9 cellular contexts compared by ENCODE assay signal in the genomic region with DNA sequence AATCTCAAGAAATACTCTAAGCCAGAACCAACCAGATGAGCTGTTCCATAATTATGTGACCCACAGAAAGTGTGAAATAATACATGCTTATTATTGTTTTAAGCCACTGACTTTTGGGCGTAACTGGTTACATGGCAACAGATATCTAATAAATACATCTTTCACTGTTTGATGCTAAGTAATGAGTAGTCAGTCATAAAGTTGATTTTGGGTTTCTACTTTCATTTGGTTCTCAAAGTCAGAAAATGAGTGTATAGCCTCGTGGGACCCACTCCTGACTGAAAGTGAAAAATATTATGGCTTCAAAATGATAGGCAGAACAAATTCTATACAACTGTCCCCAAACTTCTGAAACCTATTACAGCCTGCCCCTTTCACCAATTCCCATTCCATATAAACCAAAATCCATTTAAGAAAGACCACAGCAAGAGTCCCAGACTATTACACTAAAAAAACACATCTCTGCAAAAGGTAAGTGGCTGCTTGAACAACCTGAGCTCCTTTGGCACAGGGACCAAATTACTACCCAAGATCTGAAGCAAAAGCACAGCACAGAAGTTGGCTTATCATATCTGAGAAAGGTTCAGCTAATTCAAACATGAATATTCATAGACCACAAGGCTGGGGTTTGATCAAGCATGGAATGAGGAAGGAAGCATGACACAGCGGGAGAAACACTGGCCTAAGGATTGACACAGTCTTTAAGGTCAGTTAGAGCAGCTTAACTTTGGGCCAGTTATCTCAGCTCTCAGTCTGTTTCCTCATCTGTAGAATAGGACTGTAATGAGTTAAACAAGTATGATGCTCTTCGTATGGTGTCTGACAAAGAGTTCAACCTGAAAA.
A peak's percentile ranks its signal among the peaks of the same experiment; 100 is the strongest.
DNase-seq lines count a peak whose midpoint lies in the region; ATAC-seq, FAIRE-seq and TF ChIP-seq lines count a peak whose summit lies in the region.
"Had no signal": no experiment of that assay in that cellular context is flagged by ENCODE, and none has a peak within 500 bp of the region (broad histone marks: within the 10 kb centered on the region; RNA-seq: fewer than 3 reads in every experiment).

No MANE protein-coding gene starts in this region.

- TF ChIP-seq EP300 in K562 (IDR thresholded peaks at IDR 0.05; ENCODE audit: low read length) = no peak

- no peak overlapping the region for H3K4me2 ChIP-seq in K562 (ENCODE audit: insufficient read depth, low read length)

- peaks cover 63% of the 10 kb centered on the region for H3K36me3 ChIP-seq in ACC112 (ENCODE audit: insufficient read depth, low read length)
- H3K36me3 ChIP-seq in K562 (ENCODE audit: control insufficient read depth, insufficient read depth, low read length) = no peaks in the 10 kb centered on the region

- H3K79me2 ChIP-seq in ACC112 (ENCODE audit: control insufficient read depth, insufficient read depth, low read length, unreplicated experiment) (peaks cover 10% of the 10 kb centered on the region), K562 (ENCODE audit: control insufficient read depth, insufficient read depth, low read length) (no peaks in the 10 kb centered on the region)

- H3K4me1 ChIP-seq in ACC112 (ENCODE audit: control insufficient read depth, insufficient read depth, low read length, unreplicated experiment) = peaks cover 10% of the 10 kb centered on the region
- H3K4me1 ChIP-seq in K562 (replicated peaks in 1 of 2; ENCODE audit: control insufficient read depth in 2 of 2, insufficient read depth in 2 of 2, low read length in 2 of 2) = no peaks in the 10 kb centered on the region; a peak in 1 of 5 replicates

- BruUV-seq in K562 (replicated peaks; lab: Mats Ljungman, UMichigan) = no TSS peak

- H3K9ac ChIP-seq in K562 (ENCODE audit: insufficient read depth in 1 of 2, low read depth in 2 of 2, low read length in 2 of 2) = no peak overlapping the region

- H3K9me3 ChIP-seq in K562 (replicated peaks; ENCODE audit: control insufficient read depth, insufficient read depth, low read depth, low read length) = no peaks in the 10 kb centered on the region

- POLR2A ChIA-PET in K562 (lab: Yijun Ruan, JAX) (interaction anchor here (0.8 kb wide), 1 partner anchor 18 kb away, joined by 3 read pairs; no protein-coding TSS in a partner anchor), HEK293T (lab: Yijun Ruan, JAX) (interaction anchor here (1.0 kb wide), 1 partner anchor 88 kb away, joined by 3 read pairs; the partner anchor contains the start of gene CBR4)

- H4K20me1 ChIP-seq in K562 (replicated peaks; ENCODE audit: control insufficient read depth, insufficient read depth, low read length) = no peaks in the 10 kb centered on the region

- no peaks in the 10 kb centered on the region for H3K9me1 ChIP-seq in K562 (ENCODE audit: control insufficient read depth, insufficient read depth, low read length)

- H2AFZ ChIP-seq in ACC112 (ENCODE audit: low read length, unreplicated experiment) (no peak overlapping the region), K562 (ENCODE audit: low read depth, low read length) (no peak overlapping the region)

- in situ Hi-C loops in K562 (cut with MboI) = no loop called here

- intact Hi-C loops in K562 (cut with micrococcal nuclease) = no loop called here

- CTCF ChIA-PET in K562 (lab: Yijun Ruan, JAX; ENCODE audit: low intra/inter-chr PET ratio) = no interaction called here
- CTCF ChIA-PET in HEK293T (lab: Yijun Ruan, JAX) = no interaction called here

- TF ChIP-seq CTCF in K562 (IDR thresholded peaks at IDR 0.05 in 2 of 3, conservative IDR thresholded peaks at IDR 0.05 in 1 of 3; ENCODE audit: insufficient read depth in 2 of 3, low read depth in 1 of 3, low read length in 3 of 3) = no peak

- ATAC-seq in GM19328 (IDR thresholded peaks at IDR 0.05; ENCODE audit: unreplicated experiment) (peak; percentile 43), HG03135 (IDR thresholded peaks at IDR 0.05; ENCODE audit: unreplicated experiment) (peak; percentile 55), K562 (no peak)

- FAIRE-seq in K562 (lab: Jason Lieb, UNC) = peak; percentile 11

- peak in 1 of 4 experiments; percentile 7 for DNase-seq in K562 (ENCODE audit: extremely low read depth in 1 of 4, low spot score in 3 of 4)
- no peak for DNase-seq in HEK293T (ENCODE audit: extremely low spot score)
- DNase-seq in NCI-H1436 (lab: John Stamatoyannopoulos, UW) = no peak
- DNase-seq in ecto neural progenitor cell (ENCODE audit: low spot score) = no peak
- DNase-seq in activated CD4-positive, alpha-beta T cell treated with anti-CD3 and anti-CD28 coated beads for 1 hour = no peak
- DNase-seq: effector CD4-positive, alpha-beta T cell had no signal

- H3K27ac ChIP-seq in ACC112 (ENCODE audit: low read depth, low read length) = peak overlapping the region; percentile 42
- H3K27ac ChIP-seq in K562 (ENCODE audit: extremely low read depth, low read depth, low read length) = no peak overlapping the region

- TF ChIP-seq POLR2A in K562 (conservative IDR thresholded peaks at IDR 0.05) = no peak

- H3K4me3 ChIP-seq in ACC112 (ENCODE audit: low read depth, low read length) = no peak overlapping the region
- no peak overlapping the region for H3K4me3 ChIP-seq in K562

- 11% methylated on average over 4 of the region's 4 CpGs for WGBS in K562 (ENCODE audit: insufficient coverage, low coverage, missing lambda C conversion rate)

- H3K27me3 ChIP-seq in ACC112 (ENCODE audit: insufficient read depth, low read length) (no peaks in the 10 kb centered on the region), K562 (ENCODE audit: control insufficient read depth in 2 of 2, insufficient read depth in 2 of 2, low read length in 2 of 2) (no peaks in the 10 kb centered on the region)

- TF ChIP-seq RAD21 in K562 (CRISPR knock-in tag; conservative IDR thresholded peaks at IDR 0.05 in 1 of 2, IDR thresholded peaks at IDR 0.05 in 1 of 2) = no peak

TF ChIP-seq in K562, 482 proteins besides CTCF, POLR2A, EP300 and RAD21 (continues in another document):
- TF ChIP-seq TEAD4 (IDR thresholded peaks at IDR 0.05; ENCODE audit: low read length) (peak; percentile 46; the same call in 1 of the 2 replicates), TEAD4 (CRISPR knock-in tag; IDR thresholded peaks at IDR 0.05; ENCODE audit: borderline replicate concordance) (no peak), TCF3 (CRISPR knock-in tag; IDR thresholded peaks at IDR 0.05) (peak; percentile 54; the same call in 1 of the 2 replicates), ZNF133 (CRISPR knock-in tag; IDR thresholded peaks at IDR 0.05) (no peak), ETV1 (tag; conservative IDR thresholded peaks at IDR 0.05; ENCODE audit: low read depth) (peak; percentile 54; the same call in 1 of the 2 replicates), ZNF274 (IDR thresholded peaks at IDR 0.05; ENCODE audit: borderline replicate concordance, low read depth, low read length) (no peak), ZNF23 (CRISPR knock-in tag; IDR thresholded peaks at IDR 0.05) (no peak), CAMTA2 (CRISPR knock-in tag; conservative IDR thresholded peaks at IDR 0.05) (no peak), FOXM1 (IDR thresholded peaks at IDR 0.05; ENCODE audit: low read depth) (no peak), FOXM1 (CRISPR knock-in tag; IDR thresholded peaks at IDR 0.05; ENCODE audit: low read depth) (no peak), L3MBTL2 (IDR thresholded peaks at IDR 0.05) (no peak)
- TF ChIP-seq, protein P1, sequence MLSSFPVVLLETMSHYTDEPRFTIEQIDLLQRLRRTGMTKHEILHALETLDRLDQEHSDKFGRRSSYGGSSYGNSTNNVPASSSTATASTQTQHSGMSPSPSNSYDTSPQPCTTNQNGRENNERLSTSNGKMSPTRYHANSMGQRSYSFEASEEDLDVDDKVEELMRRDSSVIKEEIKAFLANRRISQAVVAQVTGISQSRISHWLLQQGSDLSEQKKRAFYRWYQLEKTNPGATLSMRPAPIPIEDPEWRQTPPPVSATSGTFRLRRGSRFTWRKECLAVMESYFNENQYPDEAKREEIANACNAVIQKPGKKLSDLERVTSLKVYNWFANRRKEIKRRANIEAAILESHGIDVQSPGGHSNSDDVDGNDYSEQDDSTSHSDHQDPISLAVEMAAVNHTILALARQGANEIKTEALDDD (IDR thresholded peaks at IDR 0.05) = peak; percentile 68

TF ChIP-seq in HEK293T, 16 proteins besides CTCF, POLR2A, EP300 and RAD21:
- TF ChIP-seq ZNF384 (IDR thresholded peaks at IDR 0.05) (no peak), NFRKB (IDR thresholded peaks at IDR 0.05) (no peak), FOXM1 (IDR thresholded peaks at IDR 0.05; ENCODE audit: borderline replicate concordance) (no peak), HDGF (IDR thresholded peaks at IDR 0.05; ENCODE audit: borderline replicate concordance) (no peak), CTBP1 (IDR thresholded peaks at IDR 0.05; ENCODE audit: borderline replicate concordance) (no peak), ARNT (IDR thresholded peaks at IDR 0.05) (no peak), ELF4 (IDR thresholded peaks at IDR 0.05) (no peak), L3MBTL2 (conservative IDR thresholded peaks at IDR 0.05) (no peak), SUZ12 (IDR thresholded peaks at IDR 0.05) (no peak)
